Comparison of ENCODE assay signal across 1 cellular context in genomic region chr11:35683728-35684339, GRCh38.
TF ChIP-seq lines count a peak whose summit lies in the region.

No MANE protein-coding gene starts in this region.

TF ChIP-seq in GM23338, 12 proteins besides CTCF, POLR2A, EP300 and RAD21 (continued from another document):
- TF ChIP-seq NANOG (IDR thresholded peaks at IDR 0.05; ENCODE audit: borderline replicate concordance) (no peak), POLR2AphosphoS5 (IDR thresholded peaks at IDR 0.05; ENCODE audit: low read depth) (no peak), ZNF331 (CRISPR knock-in tag; IDR thresholded peaks at IDR 0.05; ENCODE audit: low read depth) (no peak), ZNF462 (CRISPR knock-in tag; IDR thresholded peaks at IDR 0.05) (no peak)
TF ChIP-seq in GM23338: peak in this region for 0.
